35 cellular contexts compared by ENCODE assay signal in the genomic region with DNA sequence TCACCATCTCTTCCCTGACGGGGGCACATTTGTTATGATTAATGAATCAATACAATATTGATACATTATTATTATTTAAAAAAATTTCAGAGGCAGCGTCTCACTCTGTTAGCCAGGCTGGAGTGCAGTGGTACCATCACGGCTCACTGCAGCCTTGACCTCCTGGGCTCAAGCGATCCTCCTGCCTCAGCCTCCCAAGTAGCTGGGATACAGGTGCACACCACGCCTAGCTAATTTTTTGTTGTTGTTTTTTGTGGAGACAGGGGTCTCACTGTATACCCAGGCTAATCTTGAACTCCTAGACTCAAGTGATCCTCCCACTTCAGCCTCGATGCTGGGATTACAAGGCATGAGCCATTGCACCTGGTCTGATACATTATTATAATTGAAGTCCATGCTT.
"Had no signal": no experiment of that assay in that cellular context is flagged by ENCODE, and none has a peak within 500 bp of the region (broad histone marks: within the 10 kb centered on the region; RNA-seq: fewer than 3 reads in every experiment).

No MANE protein-coding gene starts in this region.

- DNase-seq: activated B cell treated with CpG ODN at 0.5 μM for 24 hours; activated CD4-positive, alpha-beta T cell treated with anti-CD3 and anti-CD28 coated beads for 4 hours; activated CD4-positive, alpha-beta T cell treated with anti-CD3 and anti-CD28 coated beads, Interleukin-2, amount 10 ng/mL, durations not matched to agents 24 days and 14 days; activated CD4-positive, alpha-beta T cell treated with anti-CD3 and anti-CD28 coated beads, Interleukin-2, amount 50 U/mL, for 1 hour; activated CD4-positive, alpha-beta T cell treated with anti-CD3 and anti-CD28 coated beads, Interleukin-2, amount 50 U/mL, for 4 hours; activated CD4-positive, CD25-positive, alpha-beta regulatory T cell treated with anti-CD3 and anti-CD28 coated beads, Interleukin-2, amount 50 U/mL, for 72 hours; activated CD8-positive, alpha-beta memory T cell treated with anti-CD3 and anti-CD28 coated beads, Interleukin-2, amount 50 U/mL, for 4 hours; activated CD8-positive, alpha-beta T cell treated with anti-CD3 and anti-CD28 coated beads for 36 hours; activated effector memory CD4-positive, alpha-beta T cell treated with Interleukin-2 at 50 U/mL for 16 hours; activated gamma-delta T cell; activated naive CD4-positive, alpha-beta T cell treated with anti-CD3 and anti-CD28 coated beads, Interleukin-2, amount 10 ng/mL, durations not matched to agents 7 days and 5 days; activated naive CD4-positive, alpha-beta T cell treated with Interleukin-2 at 50 U/mL for 16 hours; activated naive CD8-positive, alpha-beta T cell treated with anti-CD3 and anti-CD28 coated beads, Interleukin-2, amount 10 ng/mL, durations not matched to agents 7 days and 5 days; activated naive CD8-positive, alpha-beta T cell treated with anti-CD3 and anti-CD28 coated beads, Interleukin-2, amount 50 U/mL, for 24 hours; activated T-cell treated with anti-CD3 and anti-CD28 coated beads for 4 hours; activated T-cell treated with anti-CD3 and anti-CD28 coated beads, Interleukin-2, amount 50 U/mL, for 24 hours; activated T-cell treated with anti-CD3 and anti-CD28 coated beads, Interleukin-2, amount 50 U/mL, for 48 hours; amygdala; anterior cingulate cortex; body of pancreas; brain microvascular endothelial cell; central memory CD4-positive, alpha-beta T cell; SW 1271; T-helper 1 cell; T-helper 2 cell; T-helper 9 cell had no signal

- H3K4me3 ChIP-seq: body of pancreas, breast epithelium had no signal

- H3K9me3 ChIP-seq: body of pancreas, breast epithelium had no signal

- H3K27me3 Mint-ChIP-seq: activated B cell treated with CpG ODN at 0.5 μM for 24 hours; activated CD4-positive, alpha-beta T cell treated with anti-CD3 and anti-CD28 coated beads, Interleukin-2, amount 10 ng/mL, durations not matched to agents 24 days and 14 days; activated CD8-positive, alpha-beta T cell treated with anti-CD3 and anti-CD28 coated beads for 36 hours; activated naive CD4-positive, alpha-beta T cell treated with anti-CD3 and anti-CD28 coated beads, Interleukin-2, amount 50 U/mL, for 24 hours; activated naive CD8-positive, alpha-beta T cell; activated naive CD8-positive, alpha-beta T cell treated with anti-CD3 and anti-CD28 coated beads, Interleukin-2, amount 10 ng/mL, durations not matched to agents 7 days and 5 days; activated naive CD8-positive, alpha-beta T cell treated with anti-CD3 and anti-CD28 coated beads, Interleukin-2, amount 50 U/mL, for 24 hours; activated T-cell treated with anti-CD3 and anti-CD28 coated beads, Interleukin-2, amount 50 U/mL, for 24 hours had no signal

- H3K27ac ChIP-seq: body of pancreas, brain microvascular endothelial cell, breast epithelium, VCaP had no signal

- H3K4me3 Mint-ChIP-seq: activated B cell treated with CpG ODN at 0.5 μM for 24 hours; activated CD4-positive, alpha-beta T cell treated with anti-CD3 and anti-CD28 coated beads, Interleukin-2, amount 10 ng/mL, durations not matched to agents 24 days and 14 days; activated CD8-positive, alpha-beta T cell treated with anti-CD3 and anti-CD28 coated beads for 36 hours; activated naive CD4-positive, alpha-beta T cell treated with anti-CD3 and anti-CD28 coated beads, Interleukin-2, amount 10 ng/mL, durations not matched to agents 7 days and 5 days; activated naive CD4-positive, alpha-beta T cell treated with anti-CD3 and anti-CD28 coated beads, Interleukin-2, amount 50 U/mL, for 24 hours; activated naive CD8-positive, alpha-beta T cell; activated naive CD8-positive, alpha-beta T cell treated with anti-CD3 and anti-CD28 coated beads, Interleukin-2, amount 10 ng/mL, durations not matched to agents 7 days and 5 days; activated naive CD8-positive, alpha-beta T cell treated with anti-CD3 and anti-CD28 coated beads, Interleukin-2, amount 50 U/mL, for 24 hours; activated T-cell treated with anti-CD3 and anti-CD28 coated beads, Interleukin-2, amount 50 U/mL, for 24 hours; T-helper 1 cell treated with Interleukin-12 subunit alpha and Interleukin-12 subunit beta and Interleukin-4 antibody, amounts not matched to agents 30 μg/mL and 1 μg/mL, for 36 hours; T-helper 2 cell treated with Interferon-gamma antibody and Interleukin-4, amounts not matched to agents 5 μg/mL and 100 μg/mL, for 36 hours had no signal

- H3K9me3 Mint-ChIP-seq: activated B cell treated with CpG ODN at 0.5 μM for 24 hours; activated CD4-positive, alpha-beta T cell treated with anti-CD3 and anti-CD28 coated beads, Interleukin-2, amount 10 ng/mL, durations not matched to agents 24 days and 14 days; activated CD8-positive, alpha-beta T cell treated with anti-CD3 and anti-CD28 coated beads for 36 hours; activated naive CD4-positive, alpha-beta T cell treated with anti-CD3 and anti-CD28 coated beads, Interleukin-2, amount 10 ng/mL, durations not matched to agents 7 days and 5 days; activated naive CD4-positive, alpha-beta T cell treated with anti-CD3 and anti-CD28 coated beads, Interleukin-2, amount 50 U/mL, for 24 hours; activated naive CD8-positive, alpha-beta T cell treated with anti-CD3 and anti-CD28 coated beads, Interleukin-2, amount 10 ng/mL, durations not matched to agents 7 days and 5 days; activated naive CD8-positive, alpha-beta T cell treated with anti-CD3 and anti-CD28 coated beads, Interleukin-2, amount 50 U/mL, for 24 hours; activated T-cell treated with anti-CD3 and anti-CD28 coated beads, Interleukin-2, amount 50 U/mL, for 24 hours; activated T-helper 2 cell treated with anti-CD3 and anti-CD28 coated beads, Interferon-gamma antibody, Interleukin-2, Interleukin-4, amounts not matched to agents 10 μg/mL and 5 μg/mL and 100 μg/mL, durations not matched to agents 14 hours and 24 hours and 36 hours; T-helper 1 cell treated with Interleukin-12 subunit alpha and Interleukin-12 subunit beta and Interleukin-4 antibody, amounts not matched to agents 30 μg/mL and 1 μg/mL, for 36 hours; T-helper 2 cell treated with Interferon-gamma antibody and Interleukin-4, amounts not matched to agents 5 μg/mL and 100 μg/mL, for 36 hours had no signal

- FAIRE-seq: astrocyte, TTC549 had no signal

- H3K36me3 ChIP-seq: brain microvascular endothelial cell, breast epithelium had no signal

- H3K27ac Mint-ChIP-seq: activated CD4-positive, alpha-beta T cell treated with anti-CD3 and anti-CD28 coated beads, Interleukin-2, amount 10 ng/mL, durations not matched to agents 24 days and 14 days; activated CD8-positive, alpha-beta T cell treated with anti-CD3 and anti-CD28 coated beads for 36 hours; activated naive CD4-positive, alpha-beta T cell treated with anti-CD3 and anti-CD28 coated beads, Interleukin-2, amount 10 ng/mL, durations not matched to agents 7 days and 5 days; activated naive CD4-positive, alpha-beta T cell treated with anti-CD3 and anti-CD28 coated beads, Interleukin-2, amount 50 U/mL, for 24 hours; activated naive CD8-positive, alpha-beta T cell; activated naive CD8-positive, alpha-beta T cell treated with anti-CD3 and anti-CD28 coated beads, Interleukin-2, amount 50 U/mL, for 24 hours; activated T-cell treated with anti-CD3 and anti-CD28 coated beads, Interleukin-2, amount 50 U/mL, for 24 hours; activated T-helper 2 cell treated with anti-CD3 and anti-CD28 coated beads, Interferon-gamma antibody, Interleukin-2, Interleukin-4, amounts not matched to agents 10 μg/mL and 5 μg/mL and 100 μg/mL, durations not matched to agents 14 hours and 24 hours and 36 hours; T-helper 1 cell treated with Interleukin-12 subunit alpha and Interleukin-12 subunit beta and Interleukin-4 antibody, amounts not matched to agents 30 μg/mL and 1 μg/mL, for 36 hours; T-helper 2 cell treated with Interferon-gamma antibody and Interleukin-4, amounts not matched to agents 5 μg/mL and 100 μg/mL, for 36 hours had no signal

- ATAC-seq: activated CD8-positive, alpha-beta T cell treated with anti-CD3 and anti-CD28 coated beads for 36 hours; activated naive CD8-positive, alpha-beta T cell treated with anti-CD3 and anti-CD28 coated beads, Interleukin-2, amount 50 U/mL, for 24 hours; body of pancreas had no signal

- H3K36me3 Mint-ChIP-seq: activated naive CD4-positive, alpha-beta T cell treated with anti-CD3 and anti-CD28 coated beads, Interleukin-2, amount 10 ng/mL, durations not matched to agents 7 days and 5 days; activated naive CD4-positive, alpha-beta T cell treated with anti-CD3 and anti-CD28 coated beads, Interleukin-2, amount 50 U/mL, for 24 hours; activated naive CD8-positive, alpha-beta T cell; activated naive CD8-positive, alpha-beta T cell treated with anti-CD3 and anti-CD28 coated beads, Interleukin-2, amount 10 ng/mL, durations not matched to agents 7 days and 5 days had no signal

- H3K27me3 ChIP-seq: body of pancreas, brain microvascular endothelial cell, breast epithelium had no signal
